Comparison of ENCODE assay signal across 14 cellular contexts in genomic region chr7:73700581-73701134, GRCh38. TPM values are rescaled to one million over a fixed set of nuclear protein-coding genes. Genes with fewer than 3 reads are reported as not detected.
A peak's percentile ranks its signal among the peaks of the same experiment; 100 is the strongest.
DNase-seq lines count a peak whose midpoint lies in the region; ATAC-seq, FAIRE-seq and TF ChIP-seq lines count a peak whose summit lies in the region.
"Had no signal": no experiment of that assay in that cellular context is flagged by ENCODE, and none has a peak within 500 bp of the region (broad histone marks: within the 10 kb centered on the region; RNA-seq: fewer than 3 reads in every experiment).

No MANE protein-coding gene starts in this region.

- no peak overlapping the region for H3K27ac Mint-ChIP-seq in activated naive CD8-positive, alpha-beta T cell treated with anti-CD3 and anti-CD28 coated beads for 36 hours

- H3K36me3 ChIP-seq in H7 (replicated peaks; ENCODE audit: control insufficient read depth, insufficient read depth, low read length) (peaks cover 14% of the 10 kb centered on the region), psoas muscle (ENCODE audit: insufficient read depth in 1 of 2, low read depth in 1 of 2) (peaks cover 0 to 51% of the 10 kb centered on the region in 2 donors)

- ATAC-seq in A549 (no peak), psoas muscle (no peak), HG02840 (IDR thresholded peaks at IDR 0.05; ENCODE audit: low FRiP score, unreplicated experiment) (no peak)

- no peak overlapping the region for H3K4me3 Mint-ChIP-seq in activated naive CD8-positive, alpha-beta T cell treated with anti-CD3 and anti-CD28 coated beads for 36 hours

- peaks cover 5% of the 10 kb centered on the region for H3K4me1 Mint-ChIP-seq in activated naive CD8-positive, alpha-beta T cell treated with anti-CD3 and anti-CD28 coated beads for 36 hours
- H3K4me1 Mint-ChIP-seq: CD8-positive, alpha-beta memory T cell had no signal

- no peaks in the 10 kb centered on the region for H3K27me3 Mint-ChIP-seq in activated naive CD8-positive, alpha-beta T cell treated with anti-CD3 and anti-CD28 coated beads for 36 hours

- no peak for FAIRE-seq in A549 (lab: Jason Lieb, UNC)
- FAIRE-seq: H54 had no signal

- peaks cover 18% of the 10 kb centered on the region for H3K36me3 Mint-ChIP-seq in activated naive CD8-positive, alpha-beta T cell treated with anti-CD3 and anti-CD28 coated beads for 36 hours

- H3K4me3 ChIP-seq in A549 (no peak overlapping the region), H7 (ENCODE audit: insufficient read depth, low read depth, low read length) (no peak overlapping the region), psoas muscle (no peak overlapping the region)
- H3K4me3 ChIP-seq: BLaER1, GM23248 had no signal

- peaks cover 67% of the 10 kb centered on the region for H3K4me1 ChIP-seq in A549
- no peaks in the 10 kb centered on the region for H3K4me1 ChIP-seq in psoas muscle

- H3K27ac ChIP-seq in A549 (peak overlapping the region; percentile 99 to 100; a peak in 5 of 6 replicates), angular gyrus (ENCODE audit: low read depth, low read length) (peak overlapping the region; percentile 10), psoas muscle (no peak overlapping the region)
- H3K27ac ChIP-seq: BLaER1, GM23248 had no signal

- H3K9me3 ChIP-seq in A549 (no peaks in the 10 kb centered on the region), psoas muscle (no peaks in the 10 kb centered on the region)
- H3K9me3 ChIP-seq: BLaER1, Caco-2 had no signal

- DNase-seq in A549 (ENCODE audit: low read depth in 1 of 2, low spot score in 1 of 2) (no peak), H7 (peak; percentile 57), epidermal melanocyte (ENCODE audit: insufficient read length, low spot score) (peak; percentile 12), psoas muscle (no peak), EL (no peak)
- DNase-seq in activated naive CD8-positive, alpha-beta T cell treated with anti-CD3 and anti-CD28 coated beads for 36 hours, result no peak
- DNase-seq: CD8-positive, alpha-beta memory T cell; GF-D8 had no signal

- TF ChIP-seq RAD21 in A549 (conservative IDR thresholded peaks at IDR 0.05 in 1 of 2, IDR thresholded peaks at IDR 0.05 in 1 of 2), result no peak

- TF ChIP-seq POLR2A in A549 (IDR thresholded peaks at IDR 0.05; ENCODE audit: low read length), result no peak

- intact Hi-C loops in psoas muscle (cut with DNase I), result no loop called here

- no peaks in the 10 kb centered on the region for H3K9me3 Mint-ChIP-seq in activated naive CD8-positive, alpha-beta T cell treated with anti-CD3 and anti-CD28 coated beads for 36 hours
- H3K9me3 Mint-ChIP-seq: CD8-positive, alpha-beta memory T cell had no signal

- CTCF ChIA-PET in A549 (lab: Yijun Ruan, JAX), result interaction anchor here (0.6 to 10.0 kb wide), 17 partner anchors 9 to 448 kb away, joined by 3 to 139 read pairs (median 5); partner anchors contain the start of gene STX1A

- WGBS in A549 (ENCODE audit: missing lambda C conversion rate), result 72% methylated on average over 10 of the region's 15 CpGs
- WGBS in psoas muscle, 3 donors, result 85 to 89% (median 85%) methylated on average over 12 to 15 of the region's 15 CpGs

- H3K4me2 ChIP-seq in A549, result no peak overlapping the region

- POLR2A ChIA-PET in A549 (lab: Yijun Ruan, JAX), result interaction anchor here (2.2 kb wide), 1 partner anchor 10 kb away, joined by 6 read pairs; no protein-coding TSS in a partner anchor

- TF ChIP-seq CTCF in A549 (IDR thresholded peaks at IDR 0.05), result no peak
- TF ChIP-seq CTCF in psoas muscle (IDR thresholded peaks at IDR 0.05), result no peak

- H3K27me3 ChIP-seq in H7 (ENCODE audit: control insufficient read depth, insufficient read depth, low read length) (no peaks in the 10 kb centered on the region), psoas muscle (ENCODE audit: insufficient read depth in 3 of 3, low read length in 2 of 3) (no peaks in the 10 kb centered on the region)
- H3K27me3 ChIP-seq: BLaER1 had no signal

- TF ChIP-seq EP300 in A549 (IDR thresholded peaks at IDR 0.05), result no peak

TF ChIP-seq in A549, 52 proteins besides CTCF, POLR2A, EP300 and RAD21 (continues in another document):
- TF ChIP-seq RNF2 (IDR thresholded peaks at IDR 0.05; ENCODE audit: borderline replicate concordance, low read depth), result no peak
- TF ChIP-seq E2F6 (IDR thresholded peaks at IDR 0.05; ENCODE audit: borderline replicate concordance, low read depth), result no peak
- no peak for TF ChIP-seq KDM1A (IDR thresholded peaks at IDR 0.05; ENCODE audit: low read depth)
- TF ChIP-seq FOSB (CRISPR knock-in tag; IDR thresholded peaks at IDR 0.05), result no peak
- TF ChIP-seq HES2 (IDR thresholded peaks at IDR 0.05), result no peak
- no peak for TF ChIP-seq TFCP2L1 (CRISPR knock-in tag; IDR thresholded peaks at IDR 0.05)
- no peak for TF ChIP-seq ZC3H11A (IDR thresholded peaks at IDR 0.05)
- TF ChIP-seq SMC3 (IDR thresholded peaks at IDR 0.05), result no peak
- TF ChIP-seq EHF (CRISPR knock-in tag; IDR thresholded peaks at IDR 0.05), result no peak
- TF ChIP-seq ZNF302 (CRISPR knock-in tag; IDR thresholded peaks at IDR 0.05), result no peak
- TF ChIP-seq MAZ (IDR thresholded peaks at IDR 0.05; ENCODE audit: borderline replicate concordance, low read depth, low read length), result no peak
- no peak for TF ChIP-seq FOXS1 (CRISPR knock-in tag; IDR thresholded peaks at IDR 0.05)
- no peak for TF ChIP-seq HDAC2 (IDR thresholded peaks at IDR 0.05)

RNA-seq across cellular contexts. Expression of gene BUD23, which starts 17.3 kb away (rescaled TPM):
- polyA plus RNA-seq in A549 (2011; rRNA removed) (131 and 161 TPM in 2 replicates), A549 (2017; fragmentation: RNase III; extraction: RNeasy Plus Mini Kit Qiagen cat#74134 plus additional on column Dnase treatment) (130 to 145 TPM (median 134 TPM) in 3 replicates), psoas muscle (100 to 1,000 TPM; 106 to 155 (median 149) TPM)
- 174 and 207 TPM in 2 replicates for polyA plus RNA-seq in A549 (2012; cell fraction: cytosol; rRNA removed)
- polyA plus RNA-seq in A549 (2012; cell fraction: nucleus; rRNA removed), result 105 and 131 TPM in 2 replicates
- polyA minus RNA-seq in A549 (2011; rRNA and poly(A)+ RNA removed), result 64.7 and 68.8 TPM in 2 replicates
- 39.3 and 48.0 TPM in 2 replicates for total RNA-seq in H7 (2014; rRNA removed; shearing (Covaris generic))
- total RNA-seq in psoas muscle, result 10 to 100 TPM; 50.4 to 96.2 (median 83.4) TPM
- total RNA-seq in activated naive CD8-positive, alpha-beta T cell treated with anti-CD3 and anti-CD28 coated beads for 36 hours, result 100 to 1,000 TPM; 117 to 124 TPM

RNA-seq across cellular contexts. Expression of gene DNAJC30, which starts 17.4 kb away (rescaled TPM):
- polyA plus RNA-seq in A549 (2011; rRNA removed) (5.2 and 5.7 TPM in 2 replicates), A549 (2017; fragmentation: RNase III; extraction: RNeasy Plus Mini Kit Qiagen cat#74134 plus additional on column Dnase treatment) (8.9 to 10.1 TPM (median 9.3 TPM) in 3 replicates), psoas muscle (1 to 10 TPM; 4.3 to 9.8 (median 8.3) TPM)
- 8.1 and 12.9 TPM in 2 replicates for polyA plus RNA-seq in A549 (2012; cell fraction: cytosol; rRNA removed)
- 11.4 and 13.4 TPM in 2 replicates for polyA plus RNA-seq in A549 (2012; cell fraction: nucleus; rRNA removed)
- polyA minus RNA-seq in A549 (2011; rRNA and poly(A)+ RNA removed), result 4.0 and 5.4 TPM in 2 replicates
- total RNA-seq in H7 (2014; rRNA removed; shearing (Covaris generic)), result 2.4 and 2.7 TPM in 2 replicates
- 10 to 100 TPM in 2 of 4 donors, 1 to 10 TPM in 2; 8.7 to 13.9 (median 10.6) TPM for total RNA-seq in psoas muscle
- 10 to 100 TPM in 1 of 2 experiments, 1 to 10 TPM in 1; 9.5 to 10.7 TPM for total RNA-seq in activated naive CD8-positive, alpha-beta T cell treated with anti-CD3 and anti-CD28 coated beads for 36 hours

RNA-seq across cellular contexts. Expression of gene STX1A, which starts 18.8 kb away (rescaled TPM):
- polyA plus RNA-seq in A549 (2011; rRNA removed), result 72.9 and 81.7 TPM in 2 replicates
- 83.3 and 90.6 TPM in 2 replicates for polyA plus RNA-seq in A549 (2012; cell fraction: cytosol; rRNA removed)
- polyA plus RNA-seq in A549 (2012; cell fraction: nucleus; rRNA removed), result 316 and 405 TPM in 2 replicates
- 48.3 to 59.0 TPM (median 49.2 TPM) in 3 replicates for polyA plus RNA-seq in A549 (2017; fragmentation: RNase III; extraction: RNeasy Plus Mini Kit Qiagen cat#74134 plus additional on column Dnase treatment)
- 53.0 and 59.8 TPM in 2 replicates for polyA minus RNA-seq in A549 (2011; rRNA and poly(A)+ RNA removed)
- total RNA-seq in H7 (2014; rRNA removed; shearing (Covaris generic)), result 16.8 and 19.4 TPM in 2 replicates
- total RNA-seq in psoas muscle, result 1 to 10 TPM; 1.9 to 3.6 (median 2.6) TPM
- polyA plus RNA-seq in psoas muscle, result 1 to 10 TPM; 2.3 to 5.4 (median 4.2) TPM
- total RNA-seq in activated naive CD8-positive, alpha-beta T cell treated with anti-CD3 and anti-CD28 coated beads for 36 hours, result 1 to 10 TPM; 4.9 TPM

RNA-seq across cellular contexts. Expression of gene VPS37D, which starts 33.0 kb away (rescaled TPM):
- polyA plus RNA-seq in A549 (2011; rRNA removed) (3.3 and 3.8 TPM in 2 replicates), A549 (2017; fragmentation: RNase III; extraction: RNeasy Plus Mini Kit Qiagen cat#74134 plus additional on column Dnase treatment) (2.2 to 2.9 TPM (median 2.6 TPM) in 3 replicates), psoas muscle (under 1 TPM; 0.29 to 0.72 (median 0.42) TPM)
- 3.2 and 4.5 TPM in 2 replicates for polyA plus RNA-seq in A549 (2012; cell fraction: cytosol; rRNA removed)
- polyA plus RNA-seq in A549 (2012; cell fraction: nucleus; rRNA removed), result 3.2 and 3.6 TPM in 2 replicates
- polyA minus RNA-seq in A549 (2011; rRNA and poly(A)+ RNA removed), result 2.1 and 3.3 TPM in 2 replicates
- 6.0 and 6.4 TPM in 2 replicates for total RNA-seq in H7 (2014; rRNA removed; shearing (Covaris generic))
- total RNA-seq in psoas muscle, result 1 to 10 TPM in 1 of 4 donors, under 1 TPM in 3; 0.18 to 1.1 (median 0.72) TPM
- total RNA-seq in activated naive CD8-positive, alpha-beta T cell treated with anti-CD3 and anti-CD28 coated beads for 36 hours, result under 1 TPM; 0.44 to 0.45 TPM

RNA-seq across cellular contexts. Expression of gene ABHD11, which starts 37.9 kb away (rescaled TPM):
- 8.1 and 10.4 TPM in 2 replicates for polyA plus RNA-seq in A549 (2011; rRNA removed)
- 29.2 and 33.7 TPM in 2 replicates for polyA plus RNA-seq in A549 (2012; cell fraction: cytosol; rRNA removed)
- polyA plus RNA-seq in A549 (2012; cell fraction: nucleus; rRNA removed), result 36.0 and 40.6 TPM in 2 replicates
- polyA plus RNA-seq in A549 (2017; fragmentation: RNase III; extraction: RNeasy Plus Mini Kit Qiagen cat#74134 plus additional on column Dnase treatment), result 13.7 to 15.2 TPM (median 15.1 TPM) in 3 replicates
- polyA minus RNA-seq in A549 (2011; rRNA and poly(A)+ RNA removed), result 14.5 and 18.2 TPM in 2 replicates
- 21.2 and 25.7 TPM in 2 replicates for total RNA-seq in H7 (2014; rRNA removed; shearing (Covaris generic))
- total RNA-seq in psoas muscle, result 10 to 100 TPM in 2 of 4 donors, 1 to 10 TPM in 2; 6.8 to 16.9 (median 11.5) TPM
- polyA plus RNA-seq in psoas muscle, result 10 to 100 TPM in 2 of 3 donors, 1 to 10 TPM in 1; 7.4 to 26.6 (median 14.1) TPM
- 10 to 100 TPM; 24.2 to 25.2 TPM for total RNA-seq in activated naive CD8-positive, alpha-beta T cell treated with anti-CD3 and anti-CD28 coated beads for 36 hours

Comparison
In these comparisons a context has a peak if more than half of its experiments do, and no peak if none do; other contexts are left out.
1. DNase-seq: peak in H7 (single experiment) and epidermal melanocyte (single experiment); none in A549 (0 of 2), psoas muscle (0 of 2), EL (single experiment) and activated naive CD8-positive, alpha-beta T cell treated with anti-CD3 and anti-CD28 coated beads for 36 hours (single experiment).